ENCODE assay signal across 14 cellular contexts in genomic region chr9:13411827-13412226, GRCh38.
DNase-seq lines count a peak whose midpoint lies in the region; ATAC-seq and TF ChIP-seq lines count a peak whose summit lies in the region.
"Had no signal": no experiment of that assay in that cellular context is flagged by ENCODE, and none has a peak within 500 bp of the region (broad histone marks: within the 10 kb centered on the region; RNA-seq: fewer than 3 reads in every experiment).

No MANE protein-coding gene starts in this region.

- intact Hi-C loops in Right ventricle myocardium superior (cut with DNase I) (no loop called here), cardiac septum (cut with DNase I) (no loop called here), left cardiac atrium (cut with DNase I) (loop anchor here in 1 of 2 donors (10.0 kb wide), 1 partner anchor 57 kb away; no protein-coding TSS in a partner anchor)

- peaks cover 4% of the 10 kb centered on the region for H3K27me3 Mint-ChIP-seq in osteocyte (ENCODE audit: unreplicated experiment)
- no peaks in the 10 kb centered on the region for H3K27me3 Mint-ChIP-seq in activated T-cell treated with anti-CD3 and anti-CD28 coated beads, Interleukin-2, amount 50 U/mL, for 24 hours

- TF ChIP-seq CTCF in osteocyte (IDR thresholded peaks at IDR 0.05) = no peak

- H3K36me3 Mint-ChIP-seq in osteocyte (ENCODE audit: unreplicated experiment) = no peaks in the 10 kb centered on the region
- H3K36me3 Mint-ChIP-seq in activated T-cell treated with anti-CD3 and anti-CD28 coated beads, Interleukin-2, amount 50 U/mL, for 24 hours (ENCODE audit: low read depth) = no peaks in the 10 kb centered on the region
- H3K36me3 Mint-ChIP-seq: CD8-positive, alpha-beta memory T cell had no signal

- peaks cover 24% of the 10 kb centered on the region for H3K4me1 Mint-ChIP-seq in osteocyte (ENCODE audit: unreplicated experiment)
- H3K4me1 Mint-ChIP-seq in activated T-cell treated with anti-CD3 and anti-CD28 coated beads, Interleukin-2, amount 50 U/mL, for 24 hours (ENCODE audit: low read depth) = no peaks in the 10 kb centered on the region
- H3K4me1 Mint-ChIP-seq: CD8-positive, alpha-beta memory T cell had no signal

- H3K9me3 Mint-ChIP-seq in osteocyte (ENCODE audit: unreplicated experiment) = no peaks in the 10 kb centered on the region
- H3K9me3 Mint-ChIP-seq in activated T-cell treated with anti-CD3 and anti-CD28 coated beads, Interleukin-2, amount 50 U/mL, for 24 hours = peaks cover 8% of the 10 kb centered on the region

- ATAC-seq in Right ventricle myocardium superior (ENCODE audit: poor library complexity) (peak; percentile 75), left cardiac atrium (peak; percentile 30 to 76)
- ATAC-seq: HepG2 had no signal

- peak overlapping the region; percentile 57 for H3K27ac Mint-ChIP-seq in osteocyte (ENCODE audit: unreplicated experiment)
- no peak overlapping the region for H3K27ac Mint-ChIP-seq in activated T-cell treated with anti-CD3 and anti-CD28 coated beads, Interleukin-2, amount 50 U/mL, for 24 hours
- H3K27ac Mint-ChIP-seq: CD8-positive, alpha-beta memory T cell had no signal

- H3K4me3 Mint-ChIP-seq in osteocyte (ENCODE audit: unreplicated experiment) = no peak overlapping the region
- H3K4me3 Mint-ChIP-seq in activated T-cell treated with anti-CD3 and anti-CD28 coated beads, Interleukin-2, amount 50 U/mL, for 24 hours = no peak overlapping the region
- H3K4me3 Mint-ChIP-seq: CD8-positive, alpha-beta memory T cell had no signal

- no peak for DNase-seq in Right ventricle myocardium superior
- DNase-seq in cardiac septum (ENCODE audit: low spot score) = no peak
- DNase-seq in left cardiac atrium = no peak
- DNase-seq in osteocyte (ENCODE audit: extremely low spot score, unreplicated experiment) = no peak
- no peak for DNase-seq in EL
- DNase-seq in activated T-cell treated with anti-CD3 and anti-CD28 coated beads, Interleukin-2, amount 50 U/mL, for 24 hours = no peak
- DNase-seq in GDM1 (lab: John Stamatoyannopoulos, UW) = no peak
- DNase-seq in ureter (ENCODE audit: low spot score) = no peak
- DNase-seq: CD8-positive, alpha-beta memory T cell; KG1; NCI-H146; NCI-H2081 treated with DMSO at 0.1 percent for 48 hours; NCI-H524 had no signal
